ENCODE assay signal across 10 cellular contexts in genomic region chr17:12664894-12665262, GRCh38. TPM values are rescaled to one million over a fixed set of nuclear protein-coding genes. Genes with fewer than 3 reads are reported as not detected.
DNase-seq lines count a peak whose midpoint lies in the region; ATAC-seq and TF ChIP-seq lines count a peak whose summit lies in the region.
"Had no signal": no experiment of that assay in that cellular context is flagged by ENCODE, and none has a peak within 500 bp of the region (broad histone marks: within the 10 kb centered on the region; RNA-seq: fewer than 3 reads in every experiment).

No MANE protein-coding gene starts in this region.

- peaks cover 22% of the 10 kb centered on the region for H3K4me1 ChIP-seq in stomach smooth muscle (ENCODE audit: control insufficient read depth, insufficient read depth, low read length)

- H3K9me3 ChIP-seq in stomach smooth muscle (ENCODE audit: control insufficient read depth in 2 of 2, low read length in 2 of 2) = no peaks in the 10 kb centered on the region

- no peak for TF ChIP-seq CTCF in cardiac fibroblast (IDR thresholded peaks at IDR 0.05; ENCODE audit: low read depth, low read length)

- peak; percentile 8 for ATAC-seq in left colon
- no peak for ATAC-seq in HG03432 (IDR thresholded peaks at IDR 0.05; ENCODE audit: unreplicated experiment)
- no peak for ATAC-seq in GM21526 (IDR thresholded peaks at IDR 0.05; ENCODE audit: low FRiP score, unreplicated experiment)

- DNase-seq in H7 (peak; percentile 30), cardiac fibroblast (ENCODE audit: low read depth in 2 of 2) (no peak), left colon (no peak), activated gamma-delta T cell treated with Interleukin-2 at 50 U/mL for 16 hours (no peak), OCI-M2 (lab: John Stamatoyannopoulos, UW; ENCODE audit: unreplicated experiment) (no peak)
- DNase-seq: activated CD4-positive, CD25-positive, alpha-beta regulatory T cell; NCI-H446 treated with DMSO at 0.1 percent for 48 hours had no signal

- H3K4me3 ChIP-seq in H7 (ENCODE audit: insufficient read depth, low read depth, low read length) (peak overlapping the region; percentile 59), cardiac fibroblast (replicated peaks in 1 of 2; ENCODE audit: low read depth in 2 of 2, low read length in 2 of 2) (peak overlapping the region; percentile 45 to 57), stomach smooth muscle (ENCODE audit: low read length in 2 of 2) (peak overlapping the region; percentile 91 to 95)

- intact Hi-C loops in left colon (cut with DNase I, micrococcal nuclease) = loop anchor here in 1 of 2 donors (5.0 to 10.0 kb wide), 3 partner anchors 118 to 480 kb away; no protein-coding TSS in a partner anchor

- H3K36me3 ChIP-seq in H7 (replicated peaks; ENCODE audit: control insufficient read depth, insufficient read depth, low read length) (no peaks in the 10 kb centered on the region), stomach smooth muscle (ENCODE audit: control insufficient read depth in 2 of 2, insufficient read depth in 2 of 2, low read length in 2 of 2) (no peaks in the 10 kb centered on the region)

- H3K27me3 ChIP-seq in H7 (ENCODE audit: control insufficient read depth, insufficient read depth, low read length) (peaks cover 14% of the 10 kb centered on the region), stomach smooth muscle (ENCODE audit: control insufficient read depth in 1 of 2, insufficient read depth in 2 of 2, low read length in 2 of 2) (no peaks in the 10 kb centered on the region)

- H3K9ac ChIP-seq in stomach smooth muscle (ENCODE audit: low read length in 2 of 2) = peak overlapping the region; percentile 77 to 90

- peak overlapping the region; percentile 91 for H3K27ac ChIP-seq in stomach smooth muscle (ENCODE audit: low read length)

RNA-seq across cellular contexts. Expression of gene MYOCD, which starts 0.8 kb away (rescaled TPM):
- 0.22 and 0.24 TPM in 2 replicates for total RNA-seq in H7 (2014; rRNA removed; shearing (Covaris generic))
- 10 to 100 TPM in 1 of 2 donors, 1 to 10 TPM in 1; 2.1 to 18.2 TPM for total RNA-seq in left colon
